Comparison of ENCODE assay signal across 18 cellular contexts in genomic region chr13:46479286-46479685, GRCh38.
"Had no signal": no experiment of that assay in that cellular context is flagged by ENCODE, and none has a peak within 500 bp of the region (broad histone marks: within the 10 kb centered on the region; RNA-seq: fewer than 3 reads in every experiment).

No MANE protein-coding gene starts in this region.

- H3K27ac ChIP-seq: heart left ventricle, hepatocyte, lower lobe of right lung, neutrophil, parathyroid adenoma, right lobe of liver had no signal

- DNase-seq: cerebellar nuclear complex; cortex of kidney; effector memory CD8-positive, alpha-beta T cell; heart left ventricle; kidney glomerular epithelial cell; left ventricle myocardium superior; lower lobe of right lung; mucosa of descending colon; naive B cell; right lobe of liver; small intestine; stimulated activated CD4-positive, alpha-beta T cell treated with anti-CD3 and anti-CD28 coated beads, Interleukin-15, amount 100 ng/mL, for 24 hours; stimulated activated CD4-positive, alpha-beta T cell treated with anti-CD3 and anti-CD28 coated beads, Interleukin-2, amount 100 ng/mL, for 48 hours; stimulated activated naive B cell treated with anti-CD40 and anti-IgM and Interleukin-4, amounts not matched to agents 10 μg/mL and 1 μg/mL and 100 μg/mL, for 72 hours had no signal

- H3K36me3 ChIP-seq: heart left ventricle, lower lobe of right lung, neutrophil, right lobe of liver had no signal

- ATAC-seq: effector memory CD8-positive, alpha-beta T cell; heart left ventricle; left ventricle myocardium superior; lower lobe of right lung; mucosa of descending colon; natural killer cell treated with Interleukin-12 subunit alpha and Interleukin-12 subunit beta and Interleukin-15 and Interleukin-18, amount 100 ng/mL, for 72 hours; right lobe of liver; stimulated activated naive B cell treated with anti-CD40 and anti-IgM and Interleukin-4, amounts not matched to agents 10 μg/mL and 1 μg/mL and 100 μg/mL, for 72 hours had no signal

- H3K4me1 ChIP-seq: heart left ventricle, lower lobe of right lung, parathyroid adenoma, right lobe of liver had no signal

- H3K4me3 ChIP-seq: heart left ventricle, hepatocyte, lower lobe of right lung, mucosa of descending colon, right lobe of liver had no signal

- H3K9me3 ChIP-seq: right lobe of liver had no signal
